ENCODE assay signal across 10 cellular contexts in the genomic region with DNA sequence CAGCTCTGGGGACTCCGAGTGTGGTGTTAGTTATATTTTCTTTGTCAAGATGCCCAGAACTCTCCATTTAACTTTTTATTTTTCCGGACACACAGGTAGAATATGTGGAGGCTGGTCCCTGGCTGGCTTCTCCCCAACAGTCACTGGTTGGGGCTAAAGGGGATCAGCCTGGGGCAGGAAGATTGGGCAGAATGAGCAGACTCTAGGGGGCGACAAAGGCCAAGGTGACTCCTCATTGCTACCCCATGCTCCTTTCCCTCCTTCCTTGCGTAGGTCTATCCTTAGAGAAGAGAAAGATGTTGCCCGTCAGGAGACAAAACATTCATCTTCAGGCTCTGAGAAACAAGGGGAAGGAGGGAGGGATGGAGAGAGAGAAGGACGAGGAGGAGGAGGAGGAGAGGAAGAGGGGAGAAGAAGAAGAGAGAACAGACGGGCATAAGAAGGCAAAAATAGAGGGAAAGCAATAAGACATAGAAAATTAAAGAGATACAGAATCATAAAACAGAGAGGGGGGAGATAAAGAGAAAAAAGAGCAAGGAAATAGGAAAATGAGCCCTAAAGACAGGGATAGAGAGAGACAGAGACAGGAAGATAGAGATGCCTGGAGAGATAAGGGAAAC.
DNase-seq lines count a peak whose midpoint lies in the region; ATAC-seq, FAIRE-seq and TF ChIP-seq lines count a peak whose summit lies in the region.
"Had no signal": no experiment of that assay in that cellular context is flagged by ENCODE, and none has a peak within 500 bp of the region (broad histone marks: within the 10 kb centered on the region; RNA-seq: fewer than 3 reads in every experiment).

No MANE protein-coding gene starts in this region.

- peaks cover 10% of the 10 kb centered on the region for H3K27me3 Mint-ChIP-seq in glutamatergic neuron (ENCODE audit: unreplicated experiment)

- TF ChIP-seq CTCF in AG09309 (IDR thresholded peaks at IDR 0.05; ENCODE audit: control insufficient read depth, insufficient read depth, low read depth, low read length, missing control alignments) (peak; percentile 47), GM12874 (IDR thresholded peaks at IDR 0.05; ENCODE audit: insufficient read depth, low read depth, low read length) (peak; percentile 26), glutamatergic neuron (IDR thresholded peaks at IDR 0.05; ENCODE audit: partially characterized antibody, unreplicated experiment) (peak; percentile 34)

- no peak overlapping the region for H3K4me3 ChIP-seq in AG09309 (ENCODE audit: control insufficient read depth, low read depth, low read length)

- H3K4me3 Mint-ChIP-seq in glutamatergic neuron (ENCODE audit: unreplicated experiment), result no peak overlapping the region
- H3K4me3 Mint-ChIP-seq: activated B cell treated with CpG ODN at 0.5 μM for 24 hours had no signal

- no peak overlapping the region for H3K27ac Mint-ChIP-seq in glutamatergic neuron (ENCODE audit: unreplicated experiment)
- H3K27ac Mint-ChIP-seq: activated B cell treated with CpG ODN at 0.5 μM for 24 hours had no signal

- no peaks in the 10 kb centered on the region for H3K36me3 Mint-ChIP-seq in glutamatergic neuron (ENCODE audit: unreplicated experiment)

- no peak for ATAC-seq in GM21737 (IDR thresholded peaks at IDR 0.05; ENCODE audit: unreplicated experiment)
- ATAC-seq: right cardiac atrium had no signal

- no peaks in the 10 kb centered on the region for H3K4me1 Mint-ChIP-seq in glutamatergic neuron (ENCODE audit: low read depth, unreplicated experiment)
- H3K4me1 Mint-ChIP-seq: activated B cell treated with CpG ODN at 0.5 μM for 24 hours had no signal

- H3K9me3 Mint-ChIP-seq in glutamatergic neuron (ENCODE audit: unreplicated experiment), result no peaks in the 10 kb centered on the region

- DNase-seq in AG09309 (ENCODE audit: low read depth) (no peak), RCC 7860 (ENCODE audit: low spot score) (peak; percentile 12), glutamatergic neuron (peak; percentile 35), HTR-8/SVneo (ENCODE audit: insufficient read length, low spot score) (no peak), T-helper 2 cell (no peak), cerebellar nuclear complex (lab: John Stamatoyannopoulos, UW) (no peak)
- DNase-seq: activated B cell treated with CpG ODN at 0.5 μM for 24 hours, right cardiac atrium had no signal

- no peak for FAIRE-seq in RCC 7860 (lab: Jason Lieb, UNC)
- no peak for FAIRE-seq in HTR-8/SVneo (lab: Jason Lieb, UNC)

Comparison
In these comparisons a context has a peak if more than half of its experiments do, and no peak if none do; other contexts are left out.
1. DNase-seq: peak in RCC 7860 (single experiment) and glutamatergic neuron (single experiment); none in AG09309 (single experiment), HTR-8/SVneo (single experiment), T-helper 2 cell (0 of 5) and cerebellar nuclear complex (0 of 2).
2. Peak in every context shown above with its lines, with median percentiles within 50 percentile points of each other: CTCF ChIP-seq.